ENCODE assay signal across 8 cellular contexts in genomic region chr16:72008424-72009216, GRCh38. TPM values are rescaled to one million over a fixed set of nuclear protein-coding genes. Genes with fewer than 3 reads are reported as not detected.
DNase-seq lines count a peak whose midpoint lies in the region; ATAC-seq, FAIRE-seq and TF ChIP-seq lines count a peak whose summit lies in the region.

Gene DHODH (plus strand): TSS chr16:72008744. CDS start chr16:72008765, 21 bp downstream.

- peak; percentile 9 to 40 for TF ChIP-seq POLR2A in tibial nerve (IDR thresholded peaks at IDR 0.05)

- TF ChIP-seq CTCF in GM12875 (IDR thresholded peaks at IDR 0.05; ENCODE audit: borderline replicate concordance, insufficient read depth, low read depth, low read length): no peak
- TF ChIP-seq CTCF in SU-DHL-6 (IDR thresholded peaks at IDR 0.05; ENCODE audit: insufficient read depth, low read length, poor library complexity, severe bottlenecking): no peak
- TF ChIP-seq CTCF in pancreas (IDR thresholded peaks at IDR 0.05): no peak
- TF ChIP-seq CTCF in tibial nerve (IDR thresholded peaks at IDR 0.05): peak in 2 of 5 experiments; percentile 9 to 48

- no peaks in the 10 kb centered on the region for H3K9me2 ChIP-seq in SU-DHL-6 (replicated peaks; ENCODE audit: insufficient read depth, low read length)

- peak within 1 kb of the TSS; percentile 68 for H3K4me3 ChIP-seq in GM12875 (ENCODE audit: low read depth, low read length)
- peak within 1 kb of the TSS; percentile 96 for H3K4me3 ChIP-seq in SU-DHL-6 (ENCODE audit: insufficient read depth, low read length, poor library complexity, severe bottlenecking)
- H3K4me3 ChIP-seq in pancreas: peak within 1 kb of the TSS; percentile 83 to 91 (median 89)
- peak within 1 kb of the TSS; percentile 62 to 89 (median 78) for H3K4me3 ChIP-seq in tibial nerve

- peaks cover 3% of the 10 kb centered on the region; the same call in 1 of the 2 replicates for H3K79me2 ChIP-seq in SU-DHL-6 (ENCODE audit: insufficient read depth, low read length)

- H3K36me3 Mint-ChIP-seq in activated naive CD8-positive, alpha-beta T cell treated with anti-CD3 and anti-CD28 coated beads for 36 hours: peaks cover 15% of the 10 kb centered on the region

- no peaks in the 10 kb centered on the region for H3F3A ChIP-seq in SU-DHL-6 (ENCODE audit: insufficient read depth)

- peak within 1 kb of the TSS; percentile 89 for H3K9ac ChIP-seq in SU-DHL-6 (ENCODE audit: low read length)

- peaks cover 18% of the 10 kb centered on the region for H3K4me1 Mint-ChIP-seq in activated naive CD8-positive, alpha-beta T cell treated with anti-CD3 and anti-CD28 coated beads for 36 hours

- intact Hi-C loops in Right ventricle myocardium inferior (cut with DNase I): loop anchor here (5.0 kb wide), 1 partner anchor 111 kb away; the partner anchor contains the start of gene IST1
- intact Hi-C loops in pancreas (cut with DNase I): no loop called here

- H3K27ac ChIP-seq in SU-DHL-6 (ENCODE audit: low read depth, low read length) (peak within 1 kb of the TSS; percentile 48), pancreas (peak within 1 kb of the TSS; percentile 22 to 71 (median 49)), tibial nerve (peak within 1 kb of the TSS; percentile 18 to 81 (median 70))

- H2AFZ ChIP-seq in SU-DHL-6 (ENCODE audit: low read depth, low read length, severe bottlenecking): peak within 1 kb of the TSS; percentile 97

- H3K9me3 ChIP-seq in SU-DHL-6 (ENCODE audit: insufficient read depth, low read length): no peaks in the 10 kb centered on the region
- H3K9me3 ChIP-seq in pancreas: no peaks in the 10 kb centered on the region
- H3K9me3 ChIP-seq in tibial nerve: no peaks in the 10 kb centered on the region

- H4K20me1 ChIP-seq in SU-DHL-6 (ENCODE audit: low read depth, low read length): no peaks in the 10 kb centered on the region

- TF ChIP-seq EP300 in tibial nerve (IDR thresholded peaks at IDR 0.05): peak; percentile 76 to 84

- ATAC-seq in HG02763 (IDR thresholded peaks at IDR 0.05; ENCODE audit: unreplicated experiment) (peak; percentile 99), Right ventricle myocardium inferior (peak; percentile 100), pancreas (peak; percentile 100)

- H3K4me3 Mint-ChIP-seq in activated naive CD8-positive, alpha-beta T cell treated with anti-CD3 and anti-CD28 coated beads for 36 hours: peak within 1 kb of the TSS; percentile 96

- H3K27me3 ChIP-seq in SU-DHL-6 (ENCODE audit: low read length) (no peaks in the 10 kb centered on the region), pancreas (no peaks in the 10 kb centered on the region), tibial nerve (no peaks in the 10 kb centered on the region)

- peak within 1 kb of the TSS; percentile 93 for H3K4me2 ChIP-seq in SU-DHL-6 (ENCODE audit: low read depth, low read length, poor library complexity, severe bottlenecking)

- H3K9me3 Mint-ChIP-seq in activated naive CD8-positive, alpha-beta T cell treated with anti-CD3 and anti-CD28 coated beads for 36 hours: no peaks in the 10 kb centered on the region

- WGBS in pancreas, 2 donors: 0% methylated on average over 57 of the region's 57 CpGs
- WGBS in tibial nerve, 2 donors: 0 to 1% methylated on average over 52 to 56 of the region's 57 CpGs

- peak; percentile 95 for FAIRE-seq in pancreas (lab: Jason Lieb, UNC)

- H3K36me3 ChIP-seq in SU-DHL-6 (ENCODE audit: low read length): no peaks in the 10 kb centered on the region
- no peaks in the 10 kb centered on the region for H3K36me3 ChIP-seq in pancreas
- peaks cover 0 to 21% (median 0%) of the 10 kb centered on the region in 3 donors for H3K36me3 ChIP-seq in tibial nerve

- no peaks in the 10 kb centered on the region for H3K27me3 Mint-ChIP-seq in activated naive CD8-positive, alpha-beta T cell treated with anti-CD3 and anti-CD28 coated beads for 36 hours

- H3K4me1 ChIP-seq in pancreas (peaks cover 0 to 4% (median 0%) of the 10 kb centered on the region in 3 donors), tibial nerve (peaks cover 0 to 19% (median 0%) of the 10 kb centered on the region in 4 donors)

- DNase-seq in NCI-H1417 (lab: John Stamatoyannopoulos, UW): peak; percentile 89 to 99 (median 95)
- DNase-seq in activated naive CD8-positive, alpha-beta T cell treated with anti-CD3 and anti-CD28 coated beads for 36 hours: peak; percentile 99
- peak; percentile 99 for DNase-seq in Right ventricle myocardium inferior (ENCODE audit: missing footprints)
- peak; percentile 94 to 99 (median 98) for DNase-seq in pancreas
- DNase-seq in tibial nerve (ENCODE audit: low spot score in 2 of 2): peak; percentile 93

- peak within 1 kb of the TSS; percentile 95 for H3K27ac Mint-ChIP-seq in activated naive CD8-positive, alpha-beta T cell treated with anti-CD3 and anti-CD28 coated beads for 36 hours

RNA-seq across cellular contexts. Expression of gene DHODH, which starts in this region (rescaled TPM):
- 10 to 100 TPM; 25.4 to 25.8 TPM for total RNA-seq in activated naive CD8-positive, alpha-beta T cell treated with anti-CD3 and anti-CD28 coated beads for 36 hours
- total RNA-seq in Right ventricle myocardium inferior: 8.3 TPM
- total RNA-seq in pancreas: 1 to 10 TPM; 2.2 to 5.2 (median 4.0) TPM
- polyA plus RNA-seq in pancreas: 1 to 10 TPM; 4.2 to 4.6 TPM
- total RNA-seq in tibial nerve: 10 to 100 TPM in 1 of 4 donors, 1 to 10 TPM in 3; 8.2 to 12.0 (median 9.3) TPM

Comparison
In these comparisons a context has a peak if more than half of its experiments do, and no peak if none do; other contexts are left out.
1. Peak in every context shown above with its lines: DNase-seq, ATAC-seq, H3K4me3 ChIP-seq and H3K27ac ChIP-seq.